9 cellular contexts compared by ENCODE assay signal in the genomic region with DNA sequence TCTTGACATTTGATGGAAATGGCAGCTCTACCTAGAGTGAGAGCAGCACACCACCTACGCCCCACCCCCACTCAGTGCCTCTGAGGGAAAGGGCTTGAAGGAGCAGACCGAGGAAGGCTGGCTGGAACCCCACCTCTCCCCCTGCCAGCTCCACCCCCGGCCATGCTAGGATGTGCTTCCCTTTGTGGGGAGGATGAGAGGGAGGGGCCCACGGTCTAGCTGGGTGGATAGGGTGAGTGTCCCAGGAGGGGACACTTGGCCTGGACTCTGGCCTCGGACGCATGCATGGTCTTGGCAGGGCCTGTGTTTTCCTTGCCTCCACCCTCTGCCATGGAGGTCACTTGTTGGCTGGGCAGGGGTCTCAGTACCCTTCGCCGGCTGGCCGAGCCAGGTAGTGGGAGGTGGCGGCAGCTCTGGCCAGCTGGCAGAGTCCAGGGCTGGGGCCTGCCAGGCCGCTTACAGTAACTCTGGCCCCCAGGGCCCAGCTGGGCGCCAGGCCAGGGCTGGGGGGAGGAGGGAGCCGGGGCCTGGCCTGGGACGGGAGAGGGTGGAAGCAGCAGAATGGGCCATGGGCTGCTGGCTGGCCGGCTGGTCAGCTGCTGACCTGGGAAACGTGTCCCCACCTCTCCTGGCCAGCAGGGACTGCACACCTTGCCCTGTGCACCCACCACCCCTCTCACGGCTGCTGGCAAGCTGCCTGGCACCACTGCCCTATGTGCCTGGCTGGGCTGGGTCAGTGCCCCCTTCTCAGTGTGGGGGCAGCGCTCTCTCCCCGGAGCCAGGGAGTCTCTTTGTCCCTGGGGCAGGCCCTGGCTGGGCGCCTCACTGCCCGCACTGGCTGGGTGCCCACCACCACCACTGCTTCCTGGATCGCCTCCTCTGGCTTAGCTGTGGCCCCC. TPM values are rescaled to one million over a fixed set of nuclear protein-coding genes. Genes with fewer than 3 reads are reported as not detected.
DNase-seq lines count a peak whose midpoint lies in the region; ATAC-seq and TF ChIP-seq lines count a peak whose summit lies in the region.
"Had no signal": no experiment of that assay in that cellular context is flagged by ENCODE, and none has a peak within 500 bp of the region (broad histone marks: within the 10 kb centered on the region; RNA-seq: fewer than 3 reads in every experiment).

No MANE protein-coding gene starts in this region.

- H3K27me3 Mint-ChIP-seq in activated CD4-positive, alpha-beta memory T cell treated with anti-CD3 and anti-CD28 coated beads, Interleukin-2, amount 10 ng/mL, durations not matched to agents 7 days and 5 days, result no peaks in the 10 kb centered on the region

- H3K27ac Mint-ChIP-seq in activated CD4-positive, alpha-beta memory T cell treated with anti-CD3 and anti-CD28 coated beads, Interleukin-2, amount 10 ng/mL, durations not matched to agents 7 days and 5 days, result peak overlapping the region; percentile 64

- POLR2A ChIA-PET in activated CD4-positive, alpha-beta memory T cell treated with anti-CD3 and anti-CD28 coated beads, Interleukin-2, amount 10 ng/mL, durations not matched to agents 7 days and 5 days (lab: Charles Lee), result interaction anchor here (1.5 to 11.4 kb wide), 5 partner anchors 8 to 26 kb away, joined by 4 to 129 read pairs (median 10); no protein-coding TSS in a partner anchor

- peak overlapping the region; percentile 54 for H3K4me3 Mint-ChIP-seq in activated CD4-positive, alpha-beta memory T cell treated with anti-CD3 and anti-CD28 coated beads, Interleukin-2, amount 10 ng/mL, durations not matched to agents 7 days and 5 days

- no peaks in the 10 kb centered on the region for H3K27me3 ChIP-seq in cardiac muscle cell

- CTCF ChIA-PET in activated CD4-positive, alpha-beta memory T cell treated with anti-CD3 and anti-CD28 coated beads, Interleukin-2, amount 10 ng/mL, durations not matched to agents 7 days and 5 days (lab: Charles Lee), result interaction anchor here (1.5 to 2.2 kb wide), 3 partner anchors 13 to 25 kb away, joined by 6 to 9 read pairs (median 8); no protein-coding TSS in a partner anchor

- no peak for TF ChIP-seq CTCF in cardiac muscle cell (IDR thresholded peaks at IDR 0.05; ENCODE audit: low read depth, low read length)

- H3K4me1 ChIP-seq in cardiac muscle cell (ENCODE audit: low read depth), result peaks cover 27% of the 10 kb centered on the region

- peak overlapping the region; percentile 75 for H3K27ac ChIP-seq in cardiac muscle cell

- peaks cover 66% of the 10 kb centered on the region for H3K36me3 Mint-ChIP-seq in activated CD4-positive, alpha-beta memory T cell treated with anti-CD3 and anti-CD28 coated beads, Interleukin-2, amount 10 ng/mL, durations not matched to agents 7 days and 5 days (ENCODE audit: low read depth)

- intact Hi-C loops in sciatic nerve (cut with DNase I), result no loop called here

- H3K4me1 Mint-ChIP-seq in activated CD4-positive, alpha-beta memory T cell treated with anti-CD3 and anti-CD28 coated beads, Interleukin-2, amount 10 ng/mL, durations not matched to agents 7 days and 5 days, result peaks cover 87% of the 10 kb centered on the region

- no peak overlapping the region for H3K4me3 ChIP-seq in cardiac muscle cell

- peaks cover 4% of the 10 kb centered on the region for H3K36me3 ChIP-seq in cardiac muscle cell

- peak; percentile 93 for ATAC-seq in sciatic nerve
- ATAC-seq in HG03469 (IDR thresholded peaks at IDR 0.05; ENCODE audit: unreplicated experiment), result no peak

- DNase-seq in GM03348 (ENCODE audit: low spot score) (peak; percentile 90), cardiac muscle cell (ENCODE audit: low read depth in 1 of 2, low spot score in 1 of 2) (peak in 1 of 2 donors; percentile 95), sciatic nerve (ENCODE audit: low spot score) (peak; percentile 93), UCSD-AML1 (lab: John Stamatoyannopoulos, UW; ENCODE audit: unreplicated experiment) (no peak), HCEC 1CT (no peak), HPDE6-E6E7 (ENCODE audit: extremely low spot score) (no peak)
- no peak for DNase-seq in activated CD4-positive, alpha-beta memory T cell treated with anti-CD3 and anti-CD28 coated beads, Interleukin-2, amount 10 ng/mL, durations not matched to agents 7 days and 5 days

- no peaks in the 10 kb centered on the region for H3K9me3 Mint-ChIP-seq in activated CD4-positive, alpha-beta memory T cell treated with anti-CD3 and anti-CD28 coated beads, Interleukin-2, amount 10 ng/mL, durations not matched to agents 7 days and 5 days

- no peaks in the 10 kb centered on the region for H3K9me3 ChIP-seq in cardiac muscle cell (ENCODE audit: low read depth)

RNA-seq across cellular contexts. Expression of gene RARA, which starts 23.0 kb away (rescaled TPM):
- 10 to 100 TPM; 65.2 to 65.5 TPM for total RNA-seq in activated CD4-positive, alpha-beta memory T cell treated with anti-CD3 and anti-CD28 coated beads, Interleukin-2, amount 10 ng/mL, durations not matched to agents 7 days and 5 days
- total RNA-seq in cardiac muscle cell (58.9 and 61.3 TPM in 2 replicates), sciatic nerve (74.4 TPM)
- 33.2 and 43.4 TPM in 2 replicates for polyA plus RNA-seq in cardiac muscle cell

RNA-seq across cellular contexts. Expression of gene GJD3, which starts 32.5 kb away (rescaled TPM):
- total RNA-seq in activated CD4-positive, alpha-beta memory T cell treated with anti-CD3 and anti-CD28 coated beads, Interleukin-2, amount 10 ng/mL, durations not matched to agents 7 days and 5 days, result not detected
- total RNA-seq in cardiac muscle cell (0.48 and 1.7 TPM in 2 replicates), sciatic nerve (not detected)
- polyA plus RNA-seq in cardiac muscle cell, result 4.6 and 8.6 TPM in 2 replicates
- total RNA-seq: HT1080 had no signal

RNA-seq across cellular contexts. Expression of gene CDC6, which starts 44.3 kb away (rescaled TPM):
- 10 to 100 TPM; 67.5 to 69.9 TPM for total RNA-seq in activated CD4-positive, alpha-beta memory T cell treated with anti-CD3 and anti-CD28 coated beads, Interleukin-2, amount 10 ng/mL, durations not matched to agents 7 days and 5 days
- 7.7 and 16.1 TPM in 2 replicates for total RNA-seq in cardiac muscle cell
- polyA plus RNA-seq in cardiac muscle cell, result 7.2 and 20.1 TPM in 2 replicates
- 1.0 TPM for total RNA-seq in sciatic nerve

Comparison
In these comparisons a context has a peak if more than half of its experiments do, and no peak if none do; other contexts are left out.
1. DNase-seq: peak in GM03348 (single experiment) and sciatic nerve (single experiment); none in activated CD4-positive, alpha-beta memory T cell treated with anti-CD3 and anti-CD28 coated beads, Interleukin-2, amount 10 ng/mL, durations not matched to agents 7 days and 5 days (single experiment), UCSD-AML1 (single experiment), HCEC 1CT (single experiment) and HPDE6-E6E7 (single experiment).